In genomic region chr12:69385038-69385437, GRCh38 we compare ENCODE assay signal across 22 cellular contexts. TPM values are rescaled to one million over a fixed set of nuclear protein-coding genes. Genes with fewer than 3 reads are reported as not detected.
"Had no signal": no experiment of that assay in that cellular context is flagged by ENCODE, and none has a peak within 500 bp of the region (broad histone marks: within the 10 kb centered on the region; RNA-seq: fewer than 3 reads in every experiment).

No MANE protein-coding gene starts in this region.

- H3K9me3 Mint-ChIP-seq: activated CD8-positive, alpha-beta T cell treated with anti-CD3 and anti-CD28 coated beads for 36 hours; activated T-cell treated with anti-CD3 and anti-CD28 coated beads, Interleukin-2, amount 50 U/mL, for 72 hours; activated T-helper 2 cell treated with anti-CD3 and anti-CD28 coated beads, Interferon-gamma antibody, Interleukin-2, Interleukin-4, amounts not matched to agents 10 μg/mL and 5 μg/mL and 100 μg/mL, durations not matched to agents 14 hours and 24 hours and 36 hours; T-helper 2 cell treated with Interferon-gamma antibody and Interleukin-4, amounts not matched to agents 5 μg/mL and 100 μg/mL, for 36 hours had no signal

- H3K27ac ChIP-seq: breast epithelium had no signal

- H3K4me3 ChIP-seq: breast epithelium had no signal

- H3K27ac Mint-ChIP-seq: activated CD8-positive, alpha-beta T cell treated with anti-CD3 and anti-CD28 coated beads for 36 hours; activated T-cell treated with anti-CD3 and anti-CD28 coated beads, Interleukin-2, amount 50 U/mL, for 72 hours; activated T-helper 2 cell treated with anti-CD3 and anti-CD28 coated beads, Interferon-gamma antibody, Interleukin-2, Interleukin-4, amounts not matched to agents 10 μg/mL and 5 μg/mL and 100 μg/mL, durations not matched to agents 14 hours and 24 hours and 36 hours; T-helper 2 cell treated with Interferon-gamma antibody and Interleukin-4, amounts not matched to agents 5 μg/mL and 100 μg/mL, for 36 hours had no signal

- H3K9ac ChIP-seq: SK-N-SH had no signal

- H3K4me2 ChIP-seq: SK-N-SH had no signal

- H3K36me3 ChIP-seq: breast epithelium had no signal

- H3K27me3 Mint-ChIP-seq: activated CD8-positive, alpha-beta T cell treated with anti-CD3 and anti-CD28 coated beads for 36 hours had no signal

- H3K27me3 ChIP-seq: breast epithelium had no signal

- H3K9me3 ChIP-seq: breast epithelium, SK-N-SH had no signal

- H3K4me3 Mint-ChIP-seq: activated CD8-positive, alpha-beta T cell treated with anti-CD3 and anti-CD28 coated beads for 36 hours; activated T-cell treated with anti-CD3 and anti-CD28 coated beads, Interleukin-2, amount 50 U/mL, for 72 hours; T-helper 2 cell treated with Interferon-gamma antibody and Interleukin-4, amounts not matched to agents 5 μg/mL and 100 μg/mL, for 36 hours had no signal

- FAIRE-seq: RCC 7860 had no signal

- H3K4me1 ChIP-seq: breast epithelium had no signal

- H3K9me2 ChIP-seq: SK-N-SH had no signal

- DNase-seq: activated CD4-positive, alpha-beta T cell treated with anti-CD3 and anti-CD28 coated beads for 4 hours; activated CD8-positive, alpha-beta memory T cell treated with anti-CD3 and anti-CD28 coated beads, Interleukin-2, amount 50 U/mL, for 4 hours; activated CD8-positive, alpha-beta T cell treated with anti-CD3 and anti-CD28 coated beads for 36 hours; activated gamma-delta T cell treated with Interleukin-2 at 50 U/mL for 16 hours; activated naive CD4-positive, alpha-beta T cell treated with anti-CD3 and anti-CD28 coated beads, Interleukin-2, amount 50 U/mL, for 16 hours; activated T-cell treated with anti-CD3 and anti-CD28 coated beads, Interleukin-2, amount 50 U/mL, for 72 hours; aorta; central memory CD4-positive, alpha-beta T cell; Karpas-422; MM.1S; NCI-H1105; NCI-H1436; NCI-H1694 treated with DMSO at 0.1 percent for 48 hours; NCI-H2029 treated with DMSO at 0.1 percent for 48 hours; NCI-H524; SK-N-SH; T-helper 1 cell had no signal

- ATAC-seq: activated CD4-positive, CD25-positive, alpha-beta regulatory T cell treated with anti-CD3 and anti-CD28 coated beads, Interleukin-2, amount 50 U/mL, for 24 hours; activated CD8-positive, alpha-beta T cell treated with anti-CD3 and anti-CD28 coated beads for 36 hours; activated T-cell treated with anti-CD3 and anti-CD28 coated beads, Interleukin-2, amount 50 U/mL, for 72 hours had no signal

RNA-seq across cellular contexts. Expression of gene LYZ, which starts 36.9 kb away (rescaled TPM):
- total RNA-seq: activated CD8-positive, alpha-beta T cell treated with anti-CD3 and anti-CD28 coated beads for 36 hours; activated T-helper 2 cell treated with anti-CD3 and anti-CD28 coated beads, Interferon-gamma antibody, Interleukin-2, Interleukin-4, amounts not matched to agents 10 μg/mL and 5 μg/mL and 100 μg/mL, durations not matched to agents 14 hours and 24 hours and 36 hours had no signal
- polyA plus RNA-seq: SK-N-SH had no signal
